Comparison of ENCODE assay signal across 16 cellular contexts in the genomic region with DNA sequence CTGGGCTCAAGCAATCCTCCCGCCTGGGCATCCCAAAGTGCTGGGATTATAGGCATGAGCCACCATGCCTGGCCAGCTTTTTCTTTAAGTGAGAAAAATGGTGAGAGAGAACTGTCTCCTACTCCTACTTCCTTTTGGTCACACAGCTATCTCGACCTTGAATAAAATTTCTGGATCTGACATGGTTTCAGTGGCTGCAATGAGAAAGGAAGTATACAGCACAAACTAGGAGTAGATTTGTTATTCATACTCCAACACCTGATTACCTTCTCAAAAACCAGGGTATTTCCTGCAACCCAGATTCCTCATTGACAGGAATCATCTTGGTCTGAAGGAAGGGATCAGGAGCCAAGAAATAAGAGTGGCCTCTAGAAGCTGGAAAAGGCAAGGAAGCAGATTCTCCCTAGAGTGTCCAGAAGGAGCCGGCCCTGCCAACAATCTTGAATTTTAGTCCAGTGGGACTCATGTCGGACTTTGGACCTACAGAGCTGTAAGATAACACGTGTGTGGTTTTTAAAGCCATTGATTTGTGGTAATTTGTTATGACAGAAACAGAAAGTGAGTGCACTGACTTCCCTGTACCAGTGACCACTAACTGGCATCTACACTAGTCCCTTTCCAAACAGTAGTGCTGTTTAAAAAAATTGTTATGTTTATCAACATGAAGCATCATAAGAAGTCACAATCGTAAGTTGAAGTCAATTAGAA.
DNase-seq lines count a peak whose midpoint lies in the region; ATAC-seq and TF ChIP-seq lines count a peak whose summit lies in the region.
"Had no signal": no experiment of that assay in that cellular context is flagged by ENCODE, and none has a peak within 500 bp of the region (broad histone marks: within the 10 kb centered on the region; RNA-seq: fewer than 3 reads in every experiment).

No MANE protein-coding gene starts in this region.

- ATAC-seq in GM18909 (IDR thresholded peaks at IDR 0.05; ENCODE audit: poor library complexity, unreplicated experiment): peak; percentile 80
- ATAC-seq in HG02763 (IDR thresholded peaks at IDR 0.05; ENCODE audit: unreplicated experiment): peak; percentile 76
- ATAC-seq in mucosa of descending colon: peak; percentile 81
- ATAC-seq: gastroesophageal sphincter had no signal

- H3K4me3 ChIP-seq in mucosa of descending colon: no peak overlapping the region
- H3K4me3 ChIP-seq: coronary artery, gastroesophageal sphincter, neural progenitor cell had no signal

- intact Hi-C loops in mucosa of descending colon (cut with DNase I, micrococcal nuclease): no loop called here

- TF ChIP-seq CTCF in mucosa of descending colon (IDR thresholded peaks at IDR 0.05): no peak

- no peaks in the 10 kb centered on the region for H3K36me3 ChIP-seq in mucosa of descending colon (ENCODE audit: low read depth)
- H3K36me3 ChIP-seq: gastroesophageal sphincter, neural progenitor cell had no signal

- DNase-seq in LoVo (ENCODE audit: low spot score) (peak; percentile 22), mucosa of descending colon (no peak), SKM-1 (lab: John Stamatoyannopoulos, UW; ENCODE audit: unreplicated experiment) (no peak), NCI-H146 treated with DMSO at 0.1 percent for 48 hours (lab: John Stamatoyannopoulos, UW; ENCODE audit: unreplicated experiment) (no peak), iPS-NIHi7 (ENCODE audit: extremely low spot score) (no peak)
- DNase-seq: activated CD4-positive, CD25-positive, alpha-beta regulatory T cell treated with anti-CD3 and anti-CD28 coated beads, Interleukin-2, amount 50 U/mL, for 72 hours; activated CD8-positive, alpha-beta memory T cell treated with anti-CD3 and anti-CD28 coated beads, Interleukin-2, amount 50 U/mL, for 4 hours; activated naive CD4-positive, alpha-beta T cell treated with anti-CD3 and anti-CD28 coated beads for 36 hours; mammary epithelial cell; NCI-H1048; NCI-H2171 had no signal

- peaks cover 8% of the 10 kb centered on the region for H3K4me1 ChIP-seq in mucosa of descending colon (ENCODE audit: low read depth)
- H3K4me1 ChIP-seq: gastroesophageal sphincter, neural progenitor cell had no signal

- H3K9me3 ChIP-seq in mucosa of descending colon: no peaks in the 10 kb centered on the region
- H3K9me3 ChIP-seq: gastroesophageal sphincter had no signal
